Comparison of ENCODE assay signal across 8 cellular contexts in the genomic region with DNA sequence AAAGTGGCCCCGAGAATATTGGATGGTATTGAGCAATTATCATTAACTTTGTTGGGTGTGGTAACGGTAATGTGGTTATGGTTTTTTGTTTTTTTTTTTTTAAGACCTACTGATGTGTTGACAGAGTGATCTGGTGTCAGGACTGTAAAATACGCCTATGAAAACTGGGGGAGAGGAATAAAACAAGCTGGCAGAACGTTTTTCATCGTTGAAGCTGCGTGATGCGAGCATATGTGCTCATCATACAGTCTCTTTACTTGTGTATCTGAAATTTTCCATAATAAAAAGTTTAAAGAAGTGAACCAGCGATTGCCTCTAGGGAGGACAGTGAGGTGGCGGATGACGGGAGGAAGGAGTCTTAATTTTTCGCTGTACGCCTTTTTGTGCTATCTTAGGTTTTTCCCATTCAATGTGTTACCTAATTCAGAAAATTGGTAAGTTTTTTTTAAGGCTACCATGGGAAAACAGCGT. TPM values are rescaled to one million over a fixed set of nuclear protein-coding genes. Genes with fewer than 3 reads are reported as not detected.
A peak's percentile ranks its signal among the peaks of the same experiment; 100 is the strongest.
DNase-seq lines count a peak whose midpoint lies in the region; ATAC-seq, FAIRE-seq and TF ChIP-seq lines count a peak whose summit lies in the region.

No MANE protein-coding gene starts in this region.

- H3K27me3 ChIP-seq in sigmoid colon: no peaks in the 10 kb centered on the region

- peaks cover 0 to 55% (median 51%) of the 10 kb centered on the region in 4 donors for H3K4me1 ChIP-seq in sigmoid colon

- no peak for TF ChIP-seq EP300 in sigmoid colon (IDR thresholded peaks at IDR 0.05)

- 8 to 14% methylated on average over 13 of the region's 13 CpGs for WGBS in sigmoid colon, 2 donors

- peak overlapping the region; percentile 93 to 99 (median 97) for H3K27ac ChIP-seq in sigmoid colon

- ATAC-seq in SK-N-SH treated with all-trans-retinoic acid at 6 μM for 48 hours (peak; percentile 2; the same call in 2 of the 3 replicates), GM21423 (IDR thresholded peaks at IDR 0.05; ENCODE audit: unreplicated experiment) (no peak)

- H3K9me3 ChIP-seq in sigmoid colon: no peaks in the 10 kb centered on the region

- H3K36me3 ChIP-seq in sigmoid colon: peaks cover 0 to 3% (median 0%) of the 10 kb centered on the region in 4 donors

- FAIRE-seq in RCC 7860 (lab: Jason Lieb, UNC): no peak

- intact Hi-C loops in sigmoid colon (cut with DNase I): loop anchor here (5.0 kb wide), 4 partner anchors 65 to 145 kb away; partner anchors contain the start of gene LDB3

- H3K4me3 ChIP-seq in fibroblast of the aortic adventitia (ENCODE audit: low read depth, low read length) (peak overlapping the region; percentile 89), sigmoid colon (peak overlapping the region; percentile 78 to 96 (median 88))

- peak; percentile 37 for DNase-seq in activated CD8-positive, alpha-beta memory T cell treated with anti-CD3 and anti-CD28 coated beads, Interleukin-2, amount 50 U/mL, for 48 hours
- DNase-seq in activated CD8-positive, alpha-beta memory T cell treated with anti-CD3 and anti-CD28 coated beads, Interleukin-2, amount 50 U/mL, for 4 hours: no peak
- peak; percentile 14 for DNase-seq in fibroblast of the aortic adventitia (ENCODE audit: low read depth)
- no peak for DNase-seq in sigmoid colon
- DNase-seq in RCC 7860 (ENCODE audit: low spot score): no peak
- no peak for DNase-seq in NCI-H2029 (lab: John Stamatoyannopoulos, UW)

- TF ChIP-seq POLR2A in sigmoid colon (IDR thresholded peaks at IDR 0.05): no peak

- TF ChIP-seq CTCF in fibroblast of the aortic adventitia (IDR thresholded peaks at IDR 0.05; ENCODE audit: insufficient read depth, low read length) (no peak), sigmoid colon (IDR thresholded peaks at IDR 0.05) (no peak)

TF ChIP-seq in SK-N-SH treated with all-trans-retinoic acid at 6 μM for 48 hours, 23 proteins besides CTCF, POLR2A, EP300 and RAD21:
- TF ChIP-seq RARB (CRISPR knock-in tag; IDR thresholded peaks at IDR 0.05) (no peak), TOX (CRISPR knock-in tag; IDR thresholded peaks at IDR 0.05; ENCODE audit: borderline replicate concordance) (no peak), ISL1 (CRISPR knock-in tag; IDR thresholded peaks at IDR 0.05) (no peak), ZNF8 (CRISPR knock-in tag; IDR thresholded peaks at IDR 0.05) (no peak), TCF4 (CRISPR knock-in tag; IDR thresholded peaks at IDR 0.05; ENCODE audit: borderline replicate concordance) (no peak), TSHZ2 (CRISPR knock-in tag; IDR thresholded peaks at IDR 0.05) (no peak)
- TF ChIP-seq, protein P1, sequence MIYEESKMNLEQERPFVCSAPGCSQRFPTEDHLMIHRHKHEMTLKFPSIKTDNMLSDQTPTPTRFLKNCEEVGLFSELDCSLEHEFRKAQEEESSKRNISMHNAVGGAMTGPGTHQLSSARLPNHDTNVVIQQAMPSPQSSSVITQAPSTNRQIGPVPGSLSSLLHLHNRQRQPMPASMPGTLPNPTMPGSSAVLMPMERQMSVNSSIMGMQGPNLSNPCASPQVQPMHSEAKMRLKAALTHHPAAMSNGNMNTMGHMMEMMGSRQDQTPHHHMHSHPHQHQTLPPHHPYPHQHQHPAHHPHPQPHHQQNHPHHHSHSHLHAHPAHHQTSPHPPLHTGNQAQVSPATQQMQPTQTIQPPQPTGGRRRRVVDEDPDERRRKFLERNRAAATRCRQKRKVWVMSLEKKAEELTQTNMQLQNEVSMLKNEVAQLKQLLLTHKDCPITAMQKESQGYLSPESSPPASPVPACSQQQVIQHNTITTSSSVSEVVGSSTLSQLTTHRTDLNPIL (CRISPR knock-in tag; IDR thresholded peaks at IDR 0.05; ENCODE audit: low read depth): no peak
TF ChIP-seq in SK-N-SH treated with all-trans-retinoic acid at 6 μM for 48 hours: peak in this region for 0.

RNA-seq across cellular contexts. Expression of gene WAPL, which starts 0.8 kb away (rescaled TPM):
- total RNA-seq in fibroblast of the aortic adventitia (ENCODE audit: low replicate concordance) (40.9 and 149 TPM in 2 replicates), sigmoid colon (10 to 100 TPM; 33.8 to 44.2 (median 37.0) TPM)
- polyA plus RNA-seq in sigmoid colon: 10 to 100 TPM; 15.0 to 18.8 (median 17.6) TPM

Comparison
In these comparisons a context has a peak if more than half of its experiments do, and no peak if none do; other contexts are left out.
1. DNase-seq: peak in activated CD8-positive, alpha-beta memory T cell treated with anti-CD3 and anti-CD28 coated beads, Interleukin-2, amount 50 U/mL, for 48 hours (single experiment) and fibroblast of the aortic adventitia (single experiment); none in activated CD8-positive, alpha-beta memory T cell treated with anti-CD3 and anti-CD28 coated beads, Interleukin-2, amount 50 U/mL, for 4 hours (single experiment), sigmoid colon (single experiment), RCC 7860 (single experiment) and NCI-H2029 (single experiment).